Comparison of ENCODE assay signal across 13 cellular contexts in the genomic region with DNA sequence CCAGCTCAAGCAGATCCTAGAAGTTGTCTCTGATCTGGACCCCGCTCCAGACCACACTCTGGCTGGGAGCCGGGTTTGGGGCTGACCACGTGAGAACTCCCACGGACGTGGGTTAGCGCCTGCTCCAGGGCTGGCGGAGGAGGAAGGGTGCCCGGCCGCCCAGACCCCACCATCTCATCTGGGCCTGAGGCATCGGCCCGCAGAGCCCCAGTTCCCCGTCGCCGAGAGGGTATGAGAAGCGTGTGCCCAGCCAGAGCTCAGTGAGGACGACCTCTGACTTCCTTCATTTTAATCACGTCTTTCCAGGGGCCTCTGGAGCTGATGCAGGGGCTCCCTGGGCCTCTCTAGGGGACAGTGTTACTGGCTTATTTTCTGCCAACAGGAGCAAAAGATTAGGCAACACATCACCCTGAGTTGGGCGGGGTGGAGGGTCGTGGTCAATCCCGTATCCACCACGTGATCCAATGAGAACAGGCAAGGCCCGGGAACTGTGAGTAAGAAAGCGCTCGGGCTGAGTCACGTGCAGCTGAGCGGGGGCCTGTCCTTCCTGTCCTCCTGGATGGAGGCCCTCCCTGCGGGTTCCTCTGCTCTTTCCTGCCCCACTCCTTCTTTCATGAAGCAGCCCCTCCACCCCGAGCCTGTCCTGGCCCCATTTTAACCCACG.
DNase-seq lines count a peak whose midpoint lies in the region; ATAC-seq, FAIRE-seq and TF ChIP-seq lines count a peak whose summit lies in the region.
"Had no signal": no experiment of that assay in that cellular context is flagged by ENCODE, and none has a peak within 500 bp of the region (broad histone marks: within the 10 kb centered on the region; RNA-seq: fewer than 3 reads in every experiment).

No MANE protein-coding gene starts in this region.

- H3K36me3 Mint-ChIP-seq in activated T-helper 17 cell treated with anti-CD3 and anti-CD28 coated beads, Interleukin-2, amount 50 U/mL, for 72 hours (ENCODE audit: low read depth) = no peaks in the 10 kb centered on the region

- H2BK15ac ChIP-seq in IMR-90 (ENCODE audit: low read depth, low read length) = peak overlapping the region; percentile 63; the same call in 1 of the 3 replicates

- peak overlapping the region; percentile 70 to 76 for H4K8ac ChIP-seq in IMR-90 (ENCODE audit: low read depth in 2 of 2, low read length in 2 of 2)

- H4K5ac ChIP-seq in IMR-90 (ENCODE audit: low read depth, low read length) = peak overlapping the region; percentile 38; the same call in 1 of the 2 replicates

- dilution Hi-C loops in IMR-90 (cut with HindIII; ENCODE audit: low sequenced_read_pairs, unreplicated experiment) = no loop called here

- no peak overlapping the region for H3K18ac ChIP-seq in IMR-90 (ENCODE audit: low read depth, low read length)

- H3K27ac ChIP-seq in IMR-90 (ENCODE audit: insufficient read depth, low read length) (peak overlapping the region; percentile 20; the same call in 1 of the 2 replicates), HepG2 (ENCODE audit: extremely low read length, insufficient read depth, low read length) (no peak overlapping the region), tibial nerve (no peak overlapping the region)
- H3K27ac ChIP-seq: KMS-11, sigmoid colon had no signal

- WGBS in IMR-90 (ENCODE audit: extremely low coverage in 2 of 2, insufficient read length in 1 of 2), 2 experiments = 55% methylated on average over 5 of the region's 29 CpGs; no CpG with 5 or more reads in 1 of the 2 experiments
- 33% methylated on average over 5 of the region's 29 CpGs for WGBS in HepG2 (ENCODE audit: low lambda C conversion rate)
- WGBS in tibial nerve, 2 donors = 84 to 86% methylated on average over 25 to 28 of the region's 29 CpGs

- no peaks in the 10 kb centered on the region for H3K9me3 ChIP-seq in IMR-90 (ENCODE audit: control insufficient read depth, insufficient read depth, low read length)
- no peaks in the 10 kb centered on the region for H3K9me3 ChIP-seq in HepG2 (ENCODE audit: low read length)
- H3K9me3 ChIP-seq in tibial nerve = no peaks in the 10 kb centered on the region
- H3K9me3 ChIP-seq: sigmoid colon had no signal

- H2AK5ac ChIP-seq in IMR-90 (ENCODE audit: low read depth, low read length) = peak overlapping the region; percentile 76

- TF ChIP-seq CTCF in IMR-90 (conservative IDR thresholded peaks at IDR 0.05; ENCODE audit: low read depth, low read length) (no peak), HepG2 (CRISPR knock-in tag; IDR thresholded peaks at IDR 0.05) (no peak), tibial nerve (IDR thresholded peaks at IDR 0.05) (no peak)

- TF ChIP-seq EP300 in HepG2 (IDR thresholded peaks at IDR 0.05; ENCODE audit: low read depth in 2 of 2, low read length in 2 of 2) (no peak), HepG2 (CRISPR knock-in tag; IDR thresholded peaks at IDR 0.05; ENCODE audit: borderline replicate concordance) (no peak), tibial nerve (IDR thresholded peaks at IDR 0.05) (no peak)

- no peak overlapping the region for H3K27ac Mint-ChIP-seq in activated T-helper 17 cell treated with anti-CD3 and anti-CD28 coated beads, Interleukin-2, amount 50 U/mL, for 72 hours
- H3K27ac Mint-ChIP-seq: T-helper 1 cell treated with Interleukin-12 subunit alpha and Interleukin-12 subunit beta and Interleukin-4 antibody, amounts not matched to agents 30 μg/mL and 1 μg/mL, for 36 hours had no signal

- peak overlapping the region; percentile 61 for H2AK9ac ChIP-seq in IMR-90 (replicated peaks; ENCODE audit: low read depth, low read length, poor library complexity)

- H3K9me1 ChIP-seq in IMR-90 (ENCODE audit: insufficient read depth, low read length) = peaks cover 6% of the 10 kb centered on the region; the same call in 1 of the 2 replicates

- no peak overlapping the region for H3K9ac ChIP-seq in IMR-90 (ENCODE audit: low read depth, low read length)
- H3K9ac ChIP-seq in HepG2 (ENCODE audit: insufficient read depth, low read depth, low read length) = no peak overlapping the region
- H3K9ac ChIP-seq: KMS-11 had no signal

- H2AFZ ChIP-seq in IMR-90 (replicated peaks; ENCODE audit: low read length, poor library complexity) (peak overlapping the region; percentile 89), HepG2 (ENCODE audit: low read length) (no peak overlapping the region)

- H4K20me1 ChIP-seq in IMR-90 (ENCODE audit: insufficient read depth, low read length) (no peaks in the 10 kb centered on the region), HepG2 (ENCODE audit: insufficient read depth, low read length) (no peaks in the 10 kb centered on the region)

- POLR2A ChIA-PET in IMR-90 (lab: Charles Lee; ENCODE audit: unreplicated experiment) = no interaction called here
- POLR2A ChIA-PET in HepG2 (lab: Yijun Ruan, JAX) = interaction anchor here (1.3 kb wide), 1 partner anchor 135 kb away, joined by 4 read pairs; no protein-coding TSS in a partner anchor

- no peak overlapping the region for H3K4me3 ChIP-seq in IMR-90 (ENCODE audit: insufficient read depth, low read depth, low read length)
- H3K4me3 ChIP-seq in HepG2 (replicated peaks in 1 of 3; ENCODE audit: insufficient read depth in 1 of 3, low read depth in 2 of 3, low read length in 3 of 3) = no peak overlapping the region
- H3K4me3 ChIP-seq in tibial nerve = no peak overlapping the region
- H3K4me3 ChIP-seq: sigmoid colon had no signal

- intact Hi-C loops in IMR-90 (cut with micrococcal nuclease) (no loop called here), HepG2 (cut with micrococcal nuclease; ENCODE audit: unreplicated experiment) (no loop called here)

- DNase-seq in CD1c-positive myeloid dendritic cell (ENCODE audit: extremely low spot score) (peak; percentile 91), IMR-90 (peak; percentile 85), HepG2 (ENCODE audit: low spot score) (peak; percentile 66), NCI-H345 treated with DMSO at 0.1 percent for 48 hours (lab: John Stamatoyannopoulos, UW; ENCODE audit: unreplicated experiment) (no peak), tibial nerve (ENCODE audit: low spot score in 2 of 2) (no peak)
- DNase-seq: central memory CD4-positive, alpha-beta T cell; sigmoid colon had no signal

- H2BK120ac ChIP-seq in IMR-90 (ENCODE audit: low read depth, low read length) = peak overlapping the region; percentile 79

- TF ChIP-seq POLR2A in IMR-90 (IDR thresholded peaks at IDR 0.05; ENCODE audit: low read depth, low read length) (no peak), HepG2 (IDR thresholded peaks at IDR 0.05; ENCODE audit: insufficient read depth in 1 of 2, low read depth in 2 of 2, low read length in 2 of 2) (no peak), tibial nerve (IDR thresholded peaks at IDR 0.05) (no peak)

- H3K4ac ChIP-seq in IMR-90 (ENCODE audit: low read depth, low read length) = peak overlapping the region; percentile 68

- no peaks in the 10 kb centered on the region for H3K79me1 ChIP-seq in IMR-90 (ENCODE audit: low read depth in 1 of 2, low read length in 2 of 2)

- peak overlapping the region; percentile 43 for H4K91ac ChIP-seq in IMR-90 (ENCODE audit: insufficient read depth, low read depth, low read length)

- no peaks in the 10 kb centered on the region for H3K4me1 Mint-ChIP-seq in activated T-helper 17 cell treated with anti-CD3 and anti-CD28 coated beads, Interleukin-2, amount 50 U/mL, for 72 hours

- no peak overlapping the region for H3K4me3 Mint-ChIP-seq in activated T-helper 17 cell treated with anti-CD3 and anti-CD28 coated beads, Interleukin-2, amount 50 U/mL, for 72 hours
- H3K4me3 Mint-ChIP-seq: T-helper 1 cell treated with Interleukin-12 subunit alpha and Interleukin-12 subunit beta and Interleukin-4 antibody, amounts not matched to agents 30 μg/mL and 1 μg/mL, for 36 hours had no signal

- CTCF ChIA-PET in IMR-90 (lab: Yijun Ruan, JAX) = no interaction called here
- CTCF ChIA-PET in HepG2 (lab: Yijun Ruan, JAX; ENCODE audit: low intra/inter-chr PET ratio, low total read pairs) = no interaction called here

- H3K56ac ChIP-seq in IMR-90 (ENCODE audit: extremely low read depth, insufficient read depth, low read length) = no peak overlapping the region

- H3K14ac ChIP-seq in IMR-90 (replicated peaks; ENCODE audit: low read depth, low read length) = 0 out of 2 replicates have a peak overlapping the region, but pooled peaks have one; percentile 44

- peak; percentile 63 for ATAC-seq in IMR-90 (ENCODE audit: low read depth)
- peak; percentile 70 for ATAC-seq in activated T-helper 17 cell treated with anti-CD3 and anti-CD28 coated beads, Interleukin-2, amount 50 U/mL, for 72 hours (replicated peaks)
- no peak for ATAC-seq in HepG2
- ATAC-seq in HG03108 (IDR thresholded peaks at IDR 0.05; ENCODE audit: unreplicated experiment) = no peak
- ATAC-seq in HG02852 (IDR thresholded peaks at IDR 0.05; ENCODE audit: unreplicated experiment) = no peak

- peak overlapping the region; percentile 61 for H2BK5ac ChIP-seq in IMR-90 (ENCODE audit: low read depth, low read length, poor library complexity, severe bottlenecking)

- H3K27me3 ChIP-seq in IMR-90 (ENCODE audit: control insufficient read depth, insufficient read depth, low read length) = no peaks in the 10 kb centered on the region; the same call in 1 of the 2 replicates
- peaks cover 2 to 3% of the 10 kb centered on the region in 2 experiments; a peak in 2 of 5 replicates for H3K27me3 ChIP-seq in HepG2 (ENCODE audit: control insufficient read depth in 1 of 2, insufficient read depth in 2 of 2, low read length in 2 of 2)
- peaks cover 0 to 3% of the 10 kb centered on the region in 2 donors for H3K27me3 ChIP-seq in tibial nerve
- H3K27me3 ChIP-seq: sigmoid colon had no signal

- in situ Hi-C loops in IMR-90 (cut with MboI; ENCODE audit: low sequenced_read_pairs) = no loop called here
- in situ Hi-C loops in HepG2 (cut with HindIII; ENCODE audit: extremely low pct_ligation_motif_present, low pct_unique_long_range_greater_than_20kb) = no loop called here

- TF ChIP-seq RAD21 in IMR-90 (IDR thresholded peaks at IDR 0.05; ENCODE audit: low read length) = no peak
- no peak for TF ChIP-seq RAD21 in HepG2 (CRISPR knock-in tag; IDR thresholded peaks at IDR 0.05)

- H3K4me2 ChIP-seq in IMR-90 (ENCODE audit: low read depth, low read length) (no peak overlapping the region), HepG2 (ENCODE audit: low read depth, low read length) (no peak overlapping the region)
- H3K4me2 ChIP-seq: KMS-11 had no signal

- BruUV-seq in IMR-90 (replicated peaks; lab: Mats Ljungman, UMichigan) (no TSS peak), HepG2 (replicated peaks; lab: Mats Ljungman, UMichigan) (no TSS peak)

- FAIRE-seq in HepG2 (lab: Jason Lieb, UNC) = no peak
- FAIRE-seq: islet of Langerhans had no signal

- H3K27me3 Mint-ChIP-seq in activated T-helper 17 cell treated with anti-CD3 and anti-CD28 coated beads, Interleukin-2, amount 50 U/mL, for 72 hours = no peaks in the 10 kb centered on the region

- H3K36me3 ChIP-seq in IMR-90 (ENCODE audit: control insufficient read depth, insufficient read depth, low read length) (no peaks in the 10 kb centered on the region), HepG2 (replicated peaks in 1 of 2; ENCODE audit: control insufficient read depth in 1 of 2, insufficient read depth in 2 of 2, low read length in 2 of 2) (no peaks in the 10 kb centered on the region), tibial nerve (no peaks in the 10 kb centered on the region)
- H3K36me3 ChIP-seq: sigmoid colon had no signal

- H3K4me1 ChIP-seq in IMR-90 (ENCODE audit: control insufficient read depth, insufficient read depth, low read length) = peaks cover 19% of the 10 kb centered on the region
- H3K4me1 ChIP-seq in HepG2 (ENCODE audit: insufficient read depth, low read length) = peaks cover 72% of the 10 kb centered on the region
- H3K4me1 ChIP-seq in tibial nerve = peaks cover 0 to 15% (median 0%) of the 10 kb centered on the region in 4 donors

- H2BK20ac ChIP-seq in IMR-90 (ENCODE audit: low read depth, low read length) = peak overlapping the region; percentile 53; the same call in 1 of the 2 replicates

- H3K23ac ChIP-seq in IMR-90 (ENCODE audit: low read depth, low read length) = no peak overlapping the region

- H3K79me2 ChIP-seq in HepG2 (ENCODE audit: insufficient read depth, low read length) = no peaks in the 10 kb centered on the region

- no peaks in the 10 kb centered on the region for H3K9me3 Mint-ChIP-seq in activated T-helper 17 cell treated with anti-CD3 and anti-CD28 coated beads, Interleukin-2, amount 50 U/mL, for 72 hours
- H3K9me3 Mint-ChIP-seq: T-helper 1 cell treated with Interleukin-12 subunit alpha and Interleukin-12 subunit beta and Interleukin-4 antibody, amounts not matched to agents 30 μg/mL and 1 μg/mL, for 36 hours had no signal

Comparison
In these comparisons a context has a peak if more than half of its experiments do, and no peak if none do; other contexts are left out.
1. DNase-seq: peak in CD1c-positive myeloid dendritic cell (single experiment), IMR-90 (single experiment) and HepG2 (single experiment); none in NCI-H345 treated with DMSO at 0.1 percent for 48 hours (single experiment) and tibial nerve (0 of 2).
2. ATAC-seq: peak in IMR-90 (single experiment) and activated T-helper 17 cell treated with anti-CD3 and anti-CD28 coated beads, Interleukin-2, amount 50 U/mL, for 72 hours (single experiment); none in HepG2 (single experiment), HG03108 (single experiment) and HG02852 (single experiment).